Comparison of ENCODE assay signal across 22 cellular contexts in genomic region chr13:72788831-72789230, GRCh38.
"Had no signal": no experiment of that assay in that cellular context is flagged by ENCODE, and none has a peak within 500 bp of the region (broad histone marks: within the 10 kb centered on the region; RNA-seq: fewer than 3 reads in every experiment).

No MANE protein-coding gene starts in this region.

- H3K36me3 ChIP-seq: uterus had no signal

- H3K27ac Mint-ChIP-seq: endodermal cell, nephron progenitor cell had no signal

- H3K4me1 Mint-ChIP-seq: endodermal cell had no signal

- ATAC-seq: foreskin keratinocyte, left colon had no signal

- FAIRE-seq: colon had no signal

- DNase-seq: activated CD4-positive, alpha-beta T cell treated with anti-CD3 and anti-CD28 coated beads, Interleukin-2, amount 50 U/mL, for 1 hour; activated CD4-positive, CD25-positive, alpha-beta regulatory T cell treated with anti-CD3 and anti-CD28 coated beads, Interleukin-2, amount 50 U/mL, for 72 hours; activated CD8-positive, alpha-beta memory T cell treated with anti-CD3 and anti-CD28 coated beads, Interleukin-2, amount 50 U/mL, for 4 hours; activated effector memory CD4-positive, alpha-beta T cell treated with anti-CD3 and anti-CD28 coated beads, Interleukin-2, amount 50 U/mL, for 16 hours; activated naive CD4-positive, alpha-beta T cell treated with anti-CD3 and anti-CD28 coated beads, Interleukin-2, amount 50 U/mL, for 16 hours; activated T-cell treated with anti-CD3 and anti-CD28 coated beads, Interleukin-2, amount 50 U/mL, for 48 hours; aorta; brain microvascular endothelial cell; central memory CD4-positive, alpha-beta T cell; endodermal cell; foreskin keratinocyte; hypothalamus; islet precursor cell; left colon; nephron progenitor cell; occipital lobe; posterior cingulate gyrus; stimulated activated naive CD4-positive, alpha-beta T cell; T1000; uterus had no signal

- H3K9me3 ChIP-seq: uterus had no signal

- H3K4me1 ChIP-seq: foreskin keratinocyte, uterus had no signal

- H3K4me3 ChIP-seq: uterus had no signal

- H3K4me3 Mint-ChIP-seq: endodermal cell, nephron progenitor cell had no signal

- H3K27me3 ChIP-seq: brain microvascular endothelial cell, foreskin keratinocyte, uterus had no signal

- H3K27ac ChIP-seq: brain microvascular endothelial cell, foreskin keratinocyte, uterus, VCaP had no signal

- H3K9me3 Mint-ChIP-seq: endodermal cell, nephron progenitor cell had no signal
